In the genomic region with DNA sequence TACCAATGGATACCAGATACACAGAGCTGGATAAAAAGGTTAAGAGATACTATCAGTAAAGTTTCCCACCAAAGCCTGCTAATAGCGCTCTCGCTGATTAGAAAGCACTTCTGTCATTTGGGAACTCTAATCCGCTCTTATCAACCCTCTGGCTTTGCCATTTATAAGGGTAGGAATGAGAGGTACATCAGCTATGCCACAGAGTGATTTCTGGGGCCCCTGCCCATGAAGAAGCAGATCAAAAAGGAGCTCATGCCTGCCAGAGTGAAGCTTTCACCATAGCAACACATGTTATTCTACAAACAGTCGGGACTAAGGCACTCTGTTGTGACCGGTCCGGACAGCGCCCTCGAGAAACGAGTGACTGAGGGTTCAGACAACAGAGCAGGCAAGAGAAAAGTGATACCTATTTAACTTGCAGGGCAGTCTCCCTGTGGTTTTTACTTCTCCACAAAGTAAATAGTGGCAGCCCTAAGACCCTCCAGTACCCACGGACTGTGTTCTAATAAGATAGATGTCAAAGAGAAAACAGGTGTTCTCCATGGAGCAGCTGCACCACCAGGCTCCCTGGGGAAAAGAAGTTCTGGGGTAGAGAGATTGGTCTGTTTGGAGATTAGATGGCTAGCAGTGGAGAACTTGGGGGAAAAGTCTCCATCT, we compare ENCODE assay signal across 11 cellular contexts. TPM values are rescaled to one million over a fixed set of nuclear protein-coding genes. Genes with fewer than 3 reads are reported as not detected.
DNase-seq lines count a peak whose midpoint lies in the region; ATAC-seq and TF ChIP-seq lines count a peak whose summit lies in the region.
"Had no signal": no experiment of that assay in that cellular context is flagged by ENCODE, and none has a peak within 500 bp of the region (broad histone marks: within the 10 kb centered on the region; RNA-seq: fewer than 3 reads in every experiment).

No MANE protein-coding gene starts in this region.

- H4K20me1 ChIP-seq in H9 (ENCODE audit: control insufficient read depth, insufficient read depth, insufficient read length), result peaks cover 2% of the 10 kb centered on the region

- no peak overlapping the region for H3K23ac ChIP-seq in H9 (ENCODE audit: insufficient read length, low read depth, low read length)

- DNase-seq in H9, result no peak
- DNase-seq in SK-N-DZ (ENCODE audit: low spot score), result peak; percentile 58
- DNase-seq in heart left ventricle, result no peak
- no peak for DNase-seq in activated CD8-positive, alpha-beta memory T cell treated with anti-CD3 and anti-CD28 coated beads, Interleukin-2, amount 10 ng/mL, durations not matched to agents 7 days and 5 days
- DNase-seq in D341Med (ENCODE audit: low spot score), result no peak
- DNase-seq: activated CD8-positive, alpha-beta T cell treated with anti-CD3 and anti-CD28 coated beads, Interleukin-2, amount 10 ng/mL, durations not matched to agents 7 days and 5 days; activated naive CD8-positive, alpha-beta T cell treated with anti-CD3 and anti-CD28 coated beads, Interleukin-2, amount 50 U/mL, for 24 hours had no signal

- peaks cover 10% of the 10 kb centered on the region for H3K79me1 ChIP-seq in H9 (ENCODE audit: insufficient read depth, low read depth, low read length, poor library complexity, severe bottlenecking)

- H3K27me3 ChIP-seq in H9 (ENCODE audit: insufficient read depth, low read length) (no peaks in the 10 kb centered on the region), heart left ventricle (no peaks in the 10 kb centered on the region), skeletal muscle tissue (ENCODE audit: control insufficient read depth in 3 of 3, insufficient read depth in 3 of 3, low read length in 3 of 3) (no peaks in the 10 kb centered on the region)

- H3K4me3 ChIP-seq in heart left ventricle, result no peak overlapping the region
- no peak overlapping the region for H3K4me3 ChIP-seq in skeletal muscle tissue (ENCODE audit: low read length in 3 of 3)
- H3K4me3 ChIP-seq: prostate gland had no signal

- H3K36me3 ChIP-seq in heart left ventricle (peaks cover 0 to 5% (median 0%) of the 10 kb centered on the region in 9 donors), skeletal muscle tissue (ENCODE audit: control insufficient read depth in 3 of 3, insufficient read depth in 3 of 3, low read length in 3 of 3) (no peaks in the 10 kb centered on the region)
- H3K36me3 ChIP-seq: prostate gland had no signal

- H3K4ac ChIP-seq in H9 (ENCODE audit: low read depth, low read length), result no peak overlapping the region

- no peak overlapping the region for H2BK20ac ChIP-seq in H9 (ENCODE audit: low read depth, low read length, poor library complexity, severe bottlenecking)

- no peak overlapping the region for H2AFZ ChIP-seq in H9 (ENCODE audit: low read length)

- TF ChIP-seq CTCF in H9 (conservative IDR thresholded peaks at IDR 0.05) (no peak), heart left ventricle (IDR thresholded peaks at IDR 0.05) (no peak)

- no peak overlapping the region for H3K4me3 Mint-ChIP-seq in H9
- H3K4me3 Mint-ChIP-seq in activated CD8-positive, alpha-beta memory T cell treated with anti-CD3 and anti-CD28 coated beads, Interleukin-2, amount 10 ng/mL, durations not matched to agents 7 days and 5 days, result no peak overlapping the region
- H3K4me3 Mint-ChIP-seq: activated CD8-positive, alpha-beta T cell treated with anti-CD3 and anti-CD28 coated beads, Interleukin-2, amount 10 ng/mL, durations not matched to agents 7 days and 5 days; activated naive CD8-positive, alpha-beta T cell treated with anti-CD3 and anti-CD28 coated beads, Interleukin-2, amount 50 U/mL, for 24 hours had no signal

- peaks cover 80 to 85% of the 10 kb centered on the region in 2 experiments for H3K4me1 Mint-ChIP-seq in H9
- H3K4me1 Mint-ChIP-seq in activated CD8-positive, alpha-beta memory T cell treated with anti-CD3 and anti-CD28 coated beads, Interleukin-2, amount 10 ng/mL, durations not matched to agents 7 days and 5 days, result peaks cover 35% of the 10 kb centered on the region

- ATAC-seq in heart left ventricle, result peak in 2 of 4 donors; percentile 20 to 22
- no peak for ATAC-seq in activated CD8-positive, alpha-beta memory T cell treated with anti-CD3 and anti-CD28 coated beads, Interleukin-2, amount 10 ng/mL, durations not matched to agents 7 days and 5 days
- ATAC-seq in GM18858 (IDR thresholded peaks at IDR 0.05; ENCODE audit: unreplicated experiment), result no peak
- ATAC-seq in HG02678 (IDR thresholded peaks at IDR 0.05; ENCODE audit: unreplicated experiment), result no peak
- ATAC-seq: activated CD8-positive, alpha-beta T cell treated with anti-CD3 and anti-CD28 coated beads, Interleukin-2, amount 10 ng/mL, durations not matched to agents 7 days and 5 days; activated naive CD8-positive, alpha-beta T cell treated with anti-CD3 and anti-CD28 coated beads, Interleukin-2, amount 50 U/mL, for 24 hours had no signal

- no peak overlapping the region for H2BK5ac ChIP-seq in H9 (ENCODE audit: insufficient read length, low read length)

- peaks cover 8% of the 10 kb centered on the region for H3K23me2 ChIP-seq in H9 (ENCODE audit: insufficient read length, low read depth, low read length, poor library complexity, severe bottlenecking)

- H3K27ac ChIP-seq in H9 (ENCODE audit: insufficient read length, low read depth, low read length) (no peak overlapping the region), heart left ventricle (peak overlapping the region in 10 of 12 donors; percentile 14 to 74 (median 40)), skeletal muscle tissue (ENCODE audit: low read depth, low read length) (peak overlapping the region; percentile 48)
- H3K27ac ChIP-seq: prostate gland had no signal

- peak overlapping the region; percentile 17 for H2BK12ac ChIP-seq in H9 (ENCODE audit: insufficient read length, low read depth, low read length)

- H3K79me2 ChIP-seq in H9 (ENCODE audit: insufficient read depth, low read length), result peaks cover 12% of the 10 kb centered on the region; the same call in 1 of the 2 replicates

- intact Hi-C loops in heart left ventricle (cut with DNase I), result loop anchor here in 4 of 10 donors (5.0 to 10.0 kb wide), 3 partner anchors 54 to 146 kb away; partner anchors contain the start of gene EFHC1 (in 1 of the 4)

- no peaks in the 10 kb centered on the region for H3K9me3 ChIP-seq in H9 (ENCODE audit: control insufficient read depth, low read depth, low read length)
- H3K9me3 ChIP-seq in heart left ventricle, result no peaks in the 10 kb centered on the region
- H3K9me3 ChIP-seq in skeletal muscle tissue (ENCODE audit: control insufficient read depth in 3 of 3, low read length in 3 of 3), result no peaks in the 10 kb centered on the region
- H3K9me3 ChIP-seq: prostate gland had no signal

- no peak overlapping the region for H2BK120ac ChIP-seq in H9 (ENCODE audit: low read depth, low read length, poor library complexity, severe bottlenecking)

- H3K4me1 ChIP-seq in H9 (ENCODE audit: insufficient read depth, low read length) (peaks cover 24% of the 10 kb centered on the region), heart left ventricle (peaks cover 26 to 97% (median 87%) of the 10 kb centered on the region in 12 donors), skeletal muscle tissue (ENCODE audit: control insufficient read depth in 3 of 3, insufficient read depth in 3 of 3, low read length in 3 of 3) (peaks cover 46 to 49% (median 47%) of the 10 kb centered on the region in 3 donors)
- H3K4me1 ChIP-seq: prostate gland had no signal

- H3K14ac ChIP-seq in H9 (ENCODE audit: insufficient read depth, low read length), result no peak overlapping the region

- CTCF ChIA-PET in activated CD8-positive, alpha-beta memory T cell treated with anti-CD3 and anti-CD28 coated beads, Interleukin-2, amount 10 ng/mL, durations not matched to agents 7 days and 5 days (lab: Charles Lee), result interaction anchor here (0.7 to 1.1 kb wide), 2 partner anchors 19 to 92 kb away, joined by 3 read pairs; no protein-coding TSS in a partner anchor

- peaks cover 3% of the 10 kb centered on the region for H3K27me3 Mint-ChIP-seq in H9 (ENCODE audit: low read depth)
- peaks cover 12% of the 10 kb centered on the region for H3K27me3 Mint-ChIP-seq in activated CD8-positive, alpha-beta memory T cell treated with anti-CD3 and anti-CD28 coated beads, Interleukin-2, amount 10 ng/mL, durations not matched to agents 7 days and 5 days
- H3K27me3 Mint-ChIP-seq: activated naive CD8-positive, alpha-beta T cell treated with anti-CD3 and anti-CD28 coated beads, Interleukin-2, amount 50 U/mL, for 24 hours had no signal

- H4K91ac ChIP-seq in H9 (ENCODE audit: insufficient read length, low read depth, low read length), result no peak overlapping the region

- no peak overlapping the region for H3K4me2 ChIP-seq in H9 (ENCODE audit: insufficient read depth, insufficient read length, low read length)

- H4K8ac ChIP-seq in H9 (replicated peaks; ENCODE audit: insufficient read length, low read depth, low read length), result no peak overlapping the region

- no peaks in the 10 kb centered on the region; a peak in 1 of 5 replicates for H3K9me3 Mint-ChIP-seq in H9
- no peaks in the 10 kb centered on the region for H3K9me3 Mint-ChIP-seq in activated CD8-positive, alpha-beta memory T cell treated with anti-CD3 and anti-CD28 coated beads, Interleukin-2, amount 10 ng/mL, durations not matched to agents 7 days and 5 days (ENCODE audit: low read depth)
- H3K9me3 Mint-ChIP-seq: activated naive CD8-positive, alpha-beta T cell treated with anti-CD3 and anti-CD28 coated beads, Interleukin-2, amount 50 U/mL, for 24 hours had no signal

- no peak overlapping the region; a peak in 2 of 7 replicates for H3K27ac Mint-ChIP-seq in H9
- no peak overlapping the region for H3K27ac Mint-ChIP-seq in activated CD8-positive, alpha-beta memory T cell treated with anti-CD3 and anti-CD28 coated beads, Interleukin-2, amount 10 ng/mL, durations not matched to agents 7 days and 5 days
- H3K27ac Mint-ChIP-seq: activated CD8-positive, alpha-beta T cell treated with anti-CD3 and anti-CD28 coated beads, Interleukin-2, amount 10 ng/mL, durations not matched to agents 7 days and 5 days; activated naive CD8-positive, alpha-beta T cell treated with anti-CD3 and anti-CD28 coated beads, Interleukin-2, amount 50 U/mL, for 24 hours had no signal

- TF ChIP-seq POLR2A in heart left ventricle (IDR thresholded peaks at IDR 0.05), result no peak

- no CpG with 5 or more reads among the region's 10 CpGs for WGBS in H9 (ENCODE audit: extremely low coverage, insufficient read length, low lambda C conversion rate)
- 42 to 58% (median 52%) methylated on average over 10 of the region's 10 CpGs for WGBS in heart left ventricle, 4 donors

- H2AK5ac ChIP-seq in H9 (ENCODE audit: insufficient read length, low read length), result no peak overlapping the region

- H3K18ac ChIP-seq in H9 (ENCODE audit: insufficient read length, low read depth, low read length), result no peak overlapping the region

- no peaks in the 10 kb centered on the region for H3K36me3 Mint-ChIP-seq in H9 (ENCODE audit: insufficient read depth in 1 of 3, low read depth in 3 of 3)
- H3K36me3 Mint-ChIP-seq in activated CD8-positive, alpha-beta memory T cell treated with anti-CD3 and anti-CD28 coated beads, Interleukin-2, amount 10 ng/mL, durations not matched to agents 7 days and 5 days, result peaks cover 2% of the 10 kb centered on the region

- no peak overlapping the region for H2BK15ac ChIP-seq in H9 (ENCODE audit: low read depth, low read length)

- H3T11ph ChIP-seq in H9 (ENCODE audit: low read length), result no peak overlapping the region

- no peak overlapping the region for H4K5ac ChIP-seq in H9 (ENCODE audit: insufficient read length, low read depth, low read length)

- no peak overlapping the region for H3K56ac ChIP-seq in H9 (ENCODE audit: insufficient read length, low read depth, low read length)

- H3K9ac ChIP-seq in H9 (ENCODE audit: extremely low read depth, insufficient read length, low read length), result no peak overlapping the region
- H3K9ac ChIP-seq in skeletal muscle tissue (ENCODE audit: low read depth in 1 of 3, low read length in 3 of 3), result no peak overlapping the region

RNA-seq across cellular contexts. Expression of gene TRAM2, which starts 5.6 kb away (rescaled TPM):
- total RNA-seq in H9 (2021) (20.5 and 21.2 TPM in 2 replicates), heart left ventricle (10 to 100 TPM in 7 of 9 donors, 1 to 10 TPM in 2; 9.8 to 19.0 (median 12.1) TPM), skeletal muscle tissue (13.6 TPM)
- 3.9 and 4.3 TPM in 2 replicates for polyA plus RNA-seq in SK-N-DZ (2014; cell fraction: cytosol; rRNA removed)
- 4.0 and 5.7 TPM in 2 replicates for polyA plus RNA-seq in SK-N-DZ (2014; cell fraction: nucleus; rRNA removed)
- polyA plus RNA-seq in heart left ventricle, result 10 to 100 TPM in 1 of 2 donors, 1 to 10 TPM in 1; 4.7 to 13.8 TPM
- total RNA-seq in activated CD8-positive, alpha-beta memory T cell treated with anti-CD3 and anti-CD28 coated beads, Interleukin-2, amount 10 ng/mL, durations not matched to agents 7 days and 5 days, result 1 to 10 TPM; 1.7 to 2.8 TPM
